ENCODE assay signal across 1 cellular context in the genomic region with DNA sequence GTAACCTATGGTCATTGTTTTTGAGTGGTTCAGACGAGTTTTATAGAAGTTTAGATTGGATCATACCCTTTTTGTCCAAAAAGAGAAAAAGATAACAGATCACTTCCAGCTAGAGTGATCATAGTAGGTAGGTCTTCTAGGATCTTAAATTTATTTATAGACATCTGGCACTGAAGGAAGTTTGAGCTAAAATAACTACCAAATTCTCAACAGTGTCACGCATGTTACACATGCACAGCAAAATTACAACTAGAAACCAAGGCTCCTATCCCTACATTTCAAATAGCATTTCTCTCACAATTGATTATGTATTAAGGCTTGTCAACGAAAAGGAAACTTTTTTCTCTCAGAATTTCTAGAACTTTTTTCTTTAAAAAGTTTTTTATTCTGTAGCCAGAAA.
TF ChIP-seq lines count a peak whose summit lies in the region.

No MANE protein-coding gene starts in this region.

TF ChIP-seq in HepG2, 621 proteins besides CTCF, POLR2A, EP300 and RAD21 (continued from another document):
- TF ChIP-seq, protein P1, sequence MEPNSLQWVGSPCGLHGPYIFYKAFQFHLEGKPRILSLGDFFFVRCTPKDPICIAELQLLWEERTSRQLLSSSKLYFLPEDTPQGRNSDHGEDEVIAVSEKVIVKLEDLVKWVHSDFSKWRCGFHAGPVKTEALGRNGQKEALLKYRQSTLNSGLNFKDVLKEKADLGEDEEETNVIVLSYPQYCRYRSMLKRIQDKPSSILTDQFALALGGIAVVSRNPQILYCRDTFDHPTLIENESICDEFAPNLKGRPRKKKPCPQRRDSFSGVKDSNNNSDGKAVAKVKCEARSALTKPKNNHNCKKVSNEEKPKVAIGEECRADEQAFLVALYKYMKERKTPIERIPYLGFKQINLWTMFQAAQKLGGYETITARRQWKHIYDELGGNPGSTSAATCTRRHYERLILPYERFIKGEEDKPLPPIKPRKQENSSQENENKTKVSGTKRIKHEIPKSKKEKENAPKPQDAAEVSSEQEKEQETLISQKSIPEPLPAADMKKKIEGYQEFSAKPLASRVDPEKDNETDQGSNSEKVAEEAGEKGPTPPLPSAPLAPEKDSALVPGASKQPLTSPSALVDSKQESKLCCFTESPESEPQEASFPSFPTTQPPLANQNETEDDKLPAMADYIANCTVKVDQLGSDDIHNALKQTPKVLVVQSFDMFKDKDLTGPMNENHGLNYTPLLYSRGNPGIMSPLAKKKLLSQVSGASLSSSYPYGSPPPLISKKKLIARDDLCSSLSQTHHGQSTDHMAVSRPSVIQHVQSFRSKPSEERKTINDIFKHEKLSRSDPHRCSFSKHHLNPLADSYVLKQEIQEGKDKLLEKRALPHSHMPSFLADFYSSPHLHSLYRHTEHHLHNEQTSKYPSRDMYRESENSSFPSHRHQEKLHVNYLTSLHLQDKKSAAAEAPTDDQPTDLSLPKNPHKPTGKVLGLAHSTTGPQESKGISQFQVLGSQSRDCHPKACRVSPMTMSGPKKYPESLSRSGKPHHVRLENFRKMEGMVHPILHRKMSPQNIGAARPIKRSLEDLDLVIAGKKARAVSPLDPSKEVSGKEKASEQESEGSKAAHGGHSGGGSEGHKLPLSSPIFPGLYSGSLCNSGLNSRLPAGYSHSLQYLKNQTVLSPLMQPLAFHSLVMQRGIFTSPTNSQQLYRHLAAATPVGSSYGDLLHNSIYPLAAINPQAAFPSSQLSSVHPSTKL (CRISPR knock-in tag; IDR thresholded peaks at IDR 0.05) = no peak
- TF ChIP-seq ZNF3 (CRISPR knock-in tag; IDR thresholded peaks at IDR 0.05) (no peak), ZNF264 (CRISPR knock-in tag; IDR thresholded peaks at IDR 0.05) (no peak), HDAC2 (CRISPR knock-in tag; IDR thresholded peaks at IDR 0.05) (no peak)
